Comparison of ENCODE assay signal across 17 cellular contexts in genomic region chr18:26003391-26003790, GRCh38.
DNase-seq lines count a peak whose midpoint lies in the region; ATAC-seq and TF ChIP-seq lines count a peak whose summit lies in the region.
"Had no signal": no experiment of that assay in that cellular context is flagged by ENCODE, and none has a peak within 500 bp of the region (broad histone marks: within the 10 kb centered on the region; RNA-seq: fewer than 3 reads in every experiment).

No MANE protein-coding gene starts in this region.

- H3K9me3 Mint-ChIP-seq in activated naive CD4-positive, alpha-beta T cell treated with anti-CD3 and anti-CD28 coated beads, Interleukin-2, amount 10 ng/mL, durations not matched to agents 7 days and 5 days: no peaks in the 10 kb centered on the region
- H3K9me3 Mint-ChIP-seq in endodermal cell: peaks cover 3% of the 10 kb centered on the region

- peak; percentile 22 for DNase-seq in G401 (ENCODE audit: low spot score)
- DNase-seq in LoVo (ENCODE audit: low spot score): peak; percentile 4
- peak; percentile 22 to 28 (median 24) for DNase-seq in body of pancreas
- DNase-seq in left kidney (ENCODE audit: low read depth, low spot score): peak; percentile 54
- DNase-seq in activated gamma-delta T cell treated with Interleukin-2 at 50 U/mL for 16 hours: no peak
- DNase-seq in activated naive CD4-positive, alpha-beta T cell treated with anti-CD3 and anti-CD28 coated beads, Interleukin-2, amount 10 ng/mL, durations not matched to agents 7 days and 5 days: no peak
- DNase-seq in endodermal cell: no peak
- DNase-seq: activated CD8-positive, alpha-beta T cell treated with anti-CD3 and anti-CD28 coated beads for 36 hours; GOT3; kidney; MV-4-11; NCI-H2227 treated with DMSO at 0.1 percent for 48 hours; occipital lobe; transverse colon had no signal

- CTCF ChIA-PET in activated naive CD4-positive, alpha-beta T cell treated with anti-CD3 and anti-CD28 coated beads, Interleukin-2, amount 10 ng/mL, durations not matched to agents 7 days and 5 days (lab: Charles Lee): no interaction called here

- WGBS in body of pancreas, 2 donors: 64 to 75% methylated on average over 3 of the region's 3 CpGs
- WGBS in endodermal cell (ENCODE audit: insufficient coverage in 1 of 2, insufficient read length in 1 of 2), 2 experiments: 84 to 100% methylated on average over 1 to 3 of the region's 3 CpGs

- H3K4me3 Mint-ChIP-seq in activated naive CD4-positive, alpha-beta T cell treated with anti-CD3 and anti-CD28 coated beads, Interleukin-2, amount 10 ng/mL, durations not matched to agents 7 days and 5 days: no peak overlapping the region
- H3K4me3 Mint-ChIP-seq in endodermal cell: no peak overlapping the region
- H3K4me3 Mint-ChIP-seq: activated CD8-positive, alpha-beta T cell treated with anti-CD3 and anti-CD28 coated beads for 36 hours had no signal

- no peak overlapping the region for H3K4me3 ChIP-seq in body of pancreas
- H3K4me3 ChIP-seq in endodermal cell (ENCODE audit: low read length): no peak overlapping the region
- H3K4me3 ChIP-seq: adrenal gland, BLaER1, coronary artery, transverse colon had no signal

- H3K27ac ChIP-seq in body of pancreas (no peak overlapping the region), endodermal cell (ENCODE audit: low read depth, low read length) (no peak overlapping the region)
- H3K27ac ChIP-seq: adrenal gland, BLaER1, coronary artery, transverse colon had no signal

- no peak for ATAC-seq in body of pancreas
- ATAC-seq: activated CD8-positive, alpha-beta T cell treated with anti-CD3 and anti-CD28 coated beads for 36 hours had no signal

- in situ Hi-C loops in G401 (cut with HindIII; ENCODE audit: low sequenced_read_pairs): no loop called here

- no peaks in the 10 kb centered on the region for H3K4me1 Mint-ChIP-seq in activated naive CD4-positive, alpha-beta T cell treated with anti-CD3 and anti-CD28 coated beads, Interleukin-2, amount 10 ng/mL, durations not matched to agents 7 days and 5 days
- no peaks in the 10 kb centered on the region for H3K4me1 Mint-ChIP-seq in endodermal cell

- no peak for TF ChIP-seq CTCF in body of pancreas (IDR thresholded peaks at IDR 0.05)
- TF ChIP-seq CTCF in endodermal cell (conservative IDR thresholded peaks at IDR 0.05): no peak

- no peak overlapping the region for H3K27ac Mint-ChIP-seq in activated naive CD4-positive, alpha-beta T cell treated with anti-CD3 and anti-CD28 coated beads, Interleukin-2, amount 10 ng/mL, durations not matched to agents 7 days and 5 days
- no peak overlapping the region for H3K27ac Mint-ChIP-seq in endodermal cell
- H3K27ac Mint-ChIP-seq: activated CD8-positive, alpha-beta T cell treated with anti-CD3 and anti-CD28 coated beads for 36 hours had no signal

- intact Hi-C loops in body of pancreas (cut with DNase I): no loop called here

- H3K36me3 ChIP-seq in body of pancreas (replicated peaks in 1 of 2; ENCODE audit: insufficient read depth in 1 of 2, low read depth in 2 of 2): no peaks in the 10 kb centered on the region
- no peaks in the 10 kb centered on the region for H3K36me3 ChIP-seq in endodermal cell (ENCODE audit: control insufficient read depth, insufficient read depth, low read length)
- H3K36me3 ChIP-seq: adrenal gland, BLaER1, transverse colon had no signal

- H3K9me3 ChIP-seq in body of pancreas: no peaks in the 10 kb centered on the region
- H3K9me3 ChIP-seq in endodermal cell (ENCODE audit: control insufficient read depth, low read length): no peaks in the 10 kb centered on the region
- H3K9me3 ChIP-seq: adrenal gland, transverse colon had no signal

- H3K4me1 ChIP-seq in body of pancreas: no peaks in the 10 kb centered on the region
- no peaks in the 10 kb centered on the region for H3K4me1 ChIP-seq in endodermal cell (ENCODE audit: control insufficient read depth, insufficient read depth, low read length)
- H3K4me1 ChIP-seq: adrenal gland, transverse colon had no signal

- H3K36me3 Mint-ChIP-seq in activated naive CD4-positive, alpha-beta T cell treated with anti-CD3 and anti-CD28 coated beads, Interleukin-2, amount 10 ng/mL, durations not matched to agents 7 days and 5 days: no peaks in the 10 kb centered on the region
- H3K36me3 Mint-ChIP-seq in endodermal cell (ENCODE audit: low read depth): no peaks in the 10 kb centered on the region

- no peaks in the 10 kb centered on the region for H3K27me3 Mint-ChIP-seq in activated naive CD4-positive, alpha-beta T cell treated with anti-CD3 and anti-CD28 coated beads, Interleukin-2, amount 10 ng/mL, durations not matched to agents 7 days and 5 days
- no peaks in the 10 kb centered on the region for H3K27me3 Mint-ChIP-seq in endodermal cell (ENCODE audit: insufficient read depth)
- H3K27me3 Mint-ChIP-seq: activated CD8-positive, alpha-beta T cell treated with anti-CD3 and anti-CD28 coated beads for 36 hours had no signal

- no peaks in the 10 kb centered on the region for H3K27me3 ChIP-seq in body of pancreas
- no peaks in the 10 kb centered on the region for H3K27me3 ChIP-seq in endodermal cell (ENCODE audit: control insufficient read depth, insufficient read depth, low read length, poor library complexity, severe bottlenecking)
- H3K27me3 ChIP-seq: adrenal gland, BLaER1, transverse colon had no signal

- no peak overlapping the region for H3K9ac ChIP-seq in endodermal cell (ENCODE audit: extremely low read depth, low read length, poor library complexity, severe bottlenecking)
- H3K9ac ChIP-seq: BLaER1 had no signal

- TF ChIP-seq POLR2A in body of pancreas (IDR thresholded peaks at IDR 0.05): no peak

Comparison
In these comparisons a context has a peak if more than half of its experiments do, and no peak if none do; other contexts are left out.
1. DNase-seq: peak in G401 (single experiment), LoVo (single experiment), body of pancreas (4 of 4) and left kidney (single experiment); none in activated gamma-delta T cell treated with Interleukin-2 at 50 U/mL for 16 hours (single experiment), activated naive CD4-positive, alpha-beta T cell treated with anti-CD3 and anti-CD28 coated beads, Interleukin-2, amount 10 ng/mL, durations not matched to agents 7 days and 5 days (single experiment) and endodermal cell (single experiment).